Comparison of ENCODE assay signal across 14 cellular contexts in genomic region chr15:40289140-40289775, GRCh38. TPM values are rescaled to one million over a fixed set of nuclear protein-coding genes. Genes with fewer than 3 reads are reported as not detected.
A peak's percentile ranks its signal among the peaks of the same experiment; 100 is the strongest.
DNase-seq lines count a peak whose midpoint lies in the region; ATAC-seq and TF ChIP-seq lines count a peak whose summit lies in the region.
"Had no signal": no experiment of that assay in that cellular context is flagged by ENCODE, and none has a peak within 500 bp of the region (broad histone marks: within the 10 kb centered on the region; RNA-seq: fewer than 3 reads in every experiment).

No MANE protein-coding gene starts in this region.

- intact Hi-C loops in body of pancreas (cut with DNase I), result no loop called here

- no peaks in the 10 kb centered on the region for H3K36me3 Mint-ChIP-seq in nephron (ENCODE audit: low read depth)

- H3K4me3 ChIP-seq in body of pancreas, result no peak overlapping the region
- H3K4me3 ChIP-seq: heart left ventricle had no signal

- no peak for TF ChIP-seq POLR2A in body of pancreas (IDR thresholded peaks at IDR 0.05)

- WGBS in body of pancreas, 2 donors, result 31 to 37% methylated on average over 5 to 6 of the region's 6 CpGs

- peaks cover 31% of the 10 kb centered on the region for H3K4me1 ChIP-seq in body of pancreas

- TF ChIP-seq CTCF in GM10266 (IDR thresholded peaks at IDR 0.05; ENCODE audit: control insufficient read depth, insufficient read depth, low read depth, missing control alignments) (no peak), body of pancreas (IDR thresholded peaks at IDR 0.05) (peak in 4 of 7 experiments; percentile 26 to 49 (median 41)), nephron (IDR thresholded peaks at IDR 0.05; ENCODE audit: unreplicated experiment in 3 of 3) (no peak)

- H3K27me3 ChIP-seq in body of pancreas, result peaks cover 0 to 8% of the 10 kb centered on the region in 2 donors
- H3K27me3 ChIP-seq: heart left ventricle had no signal

- peak overlapping the region in 2 of 3 experiments; percentile 44 to 59 for H3K4me3 Mint-ChIP-seq in nephron
- H3K4me3 Mint-ChIP-seq: CD4-positive, alpha-beta memory T cell; H9 had no signal

- H3K9me3 ChIP-seq in body of pancreas, result no peaks in the 10 kb centered on the region
- H3K9me3 ChIP-seq: heart left ventricle had no signal

- no peak overlapping the region for H3K27ac Mint-ChIP-seq in nephron
- H3K27ac Mint-ChIP-seq: H9 had no signal

- H3K27me3 Mint-ChIP-seq in nephron (ENCODE audit: low read depth), result peaks cover 77% of the 10 kb centered on the region
- H3K27me3 Mint-ChIP-seq: CD4-positive, alpha-beta memory T cell had no signal

- H3K27ac ChIP-seq in body of pancreas, result no peak overlapping the region
- H3K27ac ChIP-seq: heart left ventricle had no signal

- H3K9me3 Mint-ChIP-seq in nephron, result no peaks in the 10 kb centered on the region
- H3K9me3 Mint-ChIP-seq: H9 had no signal

- ATAC-seq in body of pancreas (peak; percentile 80), HG03571 (IDR thresholded peaks at IDR 0.05; ENCODE audit: unreplicated experiment) (no peak)
- ATAC-seq: Panc1; stimulated activated naive CD8-positive, alpha-beta T cell treated with anti-CD3 and anti-CD28 coated beads, Interleukin-15, Interleukin-2, amounts not matched to agents 100 U/mL and 50 U/mL, for 24 hours had no signal

- peaks cover 29% of the 10 kb centered on the region for H3K4me1 Mint-ChIP-seq in nephron
- H3K4me1 Mint-ChIP-seq: CD4-positive, alpha-beta memory T cell had no signal

- no peaks in the 10 kb centered on the region for H3K36me3 ChIP-seq in body of pancreas (replicated peaks in 1 of 2; ENCODE audit: insufficient read depth in 1 of 2, low read depth in 2 of 2)

- DNase-seq in COLO668 (lab: John Stamatoyannopoulos, UW; ENCODE audit: unreplicated experiment), result peak; percentile 65
- DNase-seq in GM10266 (ENCODE audit: extremely low spot score), result peak; percentile 19
- peak; percentile 78 to 93 (median 88) for DNase-seq in body of pancreas
- no peak for DNase-seq in activated CD8-positive, alpha-beta memory T cell treated with anti-CD3 and anti-CD28 coated beads, Interleukin-2, amount 50 U/mL, for 48 hours
- no peak for DNase-seq in CD1c-positive myeloid dendritic cell (ENCODE audit: extremely low spot score)
- DNase-seq: CD4-positive, alpha-beta memory T cell; H9; stimulated activated CD4-positive, alpha-beta T cell treated with anti-CD3 and anti-CD28 coated beads, Interleukin-2, amount 100 ng/mL, for 48 hours; stimulated activated naive CD8-positive, alpha-beta T cell treated with anti-CD3 and anti-CD28 coated beads, Interleukin-15, Interleukin-2, amounts not matched to agents 100 U/mL and 50 U/mL, for 24 hours had no signal

RNA-seq across cellular contexts. Expression of gene ANKRD63, which starts 6.4 kb away (rescaled TPM):
- total RNA-seq in body of pancreas, result not detected
- total RNA-seq: CD4-positive, alpha-beta memory T cell; lung microvascular endothelial cell had no signal

RNA-seq across cellular contexts. Expression of gene PLCB2, which starts 18.5 kb away (rescaled TPM):
- 1 to 10 TPM; 3.1 to 4.6 TPM for total RNA-seq in body of pancreas

RNA-seq across cellular contexts. Expression of gene INAFM2, which starts 34.2 kb away (rescaled TPM):
- total RNA-seq in body of pancreas, result 10 to 100 TPM in 1 of 2 donors, 1 to 10 TPM in 1; 8.8 to 22.4 TPM

RNA-seq across cellular contexts. Expression of gene PAK6, which starts 50.4 kb away (rescaled TPM):
- 10 to 100 TPM; 14.8 to 22.4 TPM for total RNA-seq in body of pancreas
- total RNA-seq: lung microvascular endothelial cell had no signal

RNA-seq across cellular contexts. Expression of gene CCDC9B, which starts 51.5 kb away (rescaled TPM):
- 10 to 100 TPM; 17.1 to 26.4 TPM for total RNA-seq in body of pancreas

Comparison
In these comparisons a context has a peak if more than half of its experiments do, and no peak if none do; other contexts are left out.
1. DNase-seq: peak in COLO668 (single experiment), GM10266 (single experiment) and body of pancreas (4 of 4); none in activated CD8-positive, alpha-beta memory T cell treated with anti-CD3 and anti-CD28 coated beads, Interleukin-2, amount 50 U/mL, for 48 hours (single experiment) and CD1c-positive myeloid dendritic cell (single experiment).
2. CTCF ChIP-seq: peak in body of pancreas (4 of 7); none in GM10266 (single experiment) and nephron (0 of 3).